In genomic region chr10:15197276-15197675, GRCh38 we compare ENCODE assay signal across 15 cellular contexts. TPM values are rescaled to one million over a fixed set of nuclear protein-coding genes. Genes with fewer than 3 reads are reported as not detected.
A peak's percentile ranks its signal among the peaks of the same experiment; 100 is the strongest.
DNase-seq lines count a peak whose midpoint lies in the region; ATAC-seq and TF ChIP-seq lines count a peak whose summit lies in the region.
"Had no signal": no experiment of that assay in that cellular context is flagged by ENCODE, and none has a peak within 500 bp of the region (broad histone marks: within the 10 kb centered on the region; RNA-seq: fewer than 3 reads in every experiment).

No MANE protein-coding gene starts in this region.

- TF ChIP-seq CTCF in AG09309 (IDR thresholded peaks at IDR 0.05; ENCODE audit: control insufficient read depth, insufficient read depth, low read depth, low read length, missing control alignments) (no peak), BE2C (IDR thresholded peaks at IDR 0.05; ENCODE audit: low read depth, low read length) (no peak)

- ATAC-seq in left ventricle myocardium superior (no peak), HG03196 (IDR thresholded peaks at IDR 0.05; ENCODE audit: unreplicated experiment) (no peak)

- H3K4me3 Mint-ChIP-seq in activated T-helper 1 cell treated with anti-CD3 and anti-CD28 coated beads, Interleukin-12 subunit alpha, Interleukin-12 subunit beta, Interleukin-2, Interleukin-4 antibody, amounts not matched to agents 30 ng/mL and 10 ng/mL and 1 ng/mL, durations not matched to agents 14 hours and 24 hours and 36 hours = peak overlapping the region; percentile 39

- no peaks in the 10 kb centered on the region for H3K4me1 ChIP-seq in BE2C
- H3K4me1 ChIP-seq: right lobe of liver had no signal

- H3K4me1 Mint-ChIP-seq in activated T-helper 1 cell treated with anti-CD3 and anti-CD28 coated beads, Interleukin-12 subunit alpha, Interleukin-12 subunit beta, Interleukin-2, Interleukin-4 antibody, amounts not matched to agents 30 ng/mL and 10 ng/mL and 1 ng/mL, durations not matched to agents 14 hours and 24 hours and 36 hours (ENCODE audit: low read depth) = peaks cover 7% of the 10 kb centered on the region

- H3K9me3 ChIP-seq in BE2C = no peaks in the 10 kb centered on the region
- H3K9me3 ChIP-seq: right lobe of liver had no signal

- peak; percentile 42 for DNase-seq in AG09309 (ENCODE audit: low read depth)
- peak; percentile 80 for DNase-seq in ELR (ENCODE audit: low read depth)
- no peak for DNase-seq in activated T-helper 1 cell treated with anti-CD3 and anti-CD28 coated beads, Interleukin-12 subunit alpha, Interleukin-12 subunit beta, Interleukin-2, Interleukin-4 antibody, amounts not matched to agents 30 ng/mL and 10 ng/mL and 1 ng/mL, durations not matched to agents 14 hours and 24 hours and 36 hours (ENCODE audit: low spot score)
- peak; percentile 20 for DNase-seq in fibroblast of gingiva (ENCODE audit: low read depth)
- no peak for DNase-seq in BE2C
- no peak for DNase-seq in NCI-H2029 (lab: John Stamatoyannopoulos, UW)
- no peak for DNase-seq in left ventricle myocardium superior
- DNase-seq: activated CD4-positive, alpha-beta T cell treated with anti-CD3 and anti-CD28 coated beads for 1 hour; activated effector memory CD4-positive, alpha-beta T cell treated with Interleukin-2 at 50 U/mL for 16 hours; Karpas-422; NCI-H1436 treated with DMSO at 0.1 percent for 48 hours; NCI-H526; right lobe of liver had no signal

- H3K36me3 ChIP-seq in BE2C = no peaks in the 10 kb centered on the region
- H3K36me3 ChIP-seq: right lobe of liver had no signal

- H3K4me3 ChIP-seq in AG09309 (ENCODE audit: control insufficient read depth, low read depth, low read length) (no peak overlapping the region), BE2C (ENCODE audit: low read depth, low read length) (no peak overlapping the region)
- H3K4me3 ChIP-seq: lung, right lobe of liver had no signal

- H3K36me3 Mint-ChIP-seq in activated T-helper 1 cell treated with anti-CD3 and anti-CD28 coated beads, Interleukin-12 subunit alpha, Interleukin-12 subunit beta, Interleukin-2, Interleukin-4 antibody, amounts not matched to agents 30 ng/mL and 10 ng/mL and 1 ng/mL, durations not matched to agents 14 hours and 24 hours and 36 hours (ENCODE audit: low read depth) = peaks cover 1% of the 10 kb centered on the region

- H3K9me3 Mint-ChIP-seq in activated T-helper 1 cell treated with anti-CD3 and anti-CD28 coated beads, Interleukin-12 subunit alpha, Interleukin-12 subunit beta, Interleukin-2, Interleukin-4 antibody, amounts not matched to agents 30 ng/mL and 10 ng/mL and 1 ng/mL, durations not matched to agents 14 hours and 24 hours and 36 hours = no peaks in the 10 kb centered on the region

- H3K27me3 Mint-ChIP-seq in activated T-helper 1 cell treated with anti-CD3 and anti-CD28 coated beads, Interleukin-12 subunit alpha, Interleukin-12 subunit beta, Interleukin-2, Interleukin-4 antibody, amounts not matched to agents 30 ng/mL and 10 ng/mL and 1 ng/mL, durations not matched to agents 14 hours and 24 hours and 36 hours (ENCODE audit: insufficient read depth) = peaks cover 19% of the 10 kb centered on the region

- peak overlapping the region; percentile 44 for H3K27ac Mint-ChIP-seq in activated T-helper 1 cell treated with anti-CD3 and anti-CD28 coated beads, Interleukin-12 subunit alpha, Interleukin-12 subunit beta, Interleukin-2, Interleukin-4 antibody, amounts not matched to agents 30 ng/mL and 10 ng/mL and 1 ng/mL, durations not matched to agents 14 hours and 24 hours and 36 hours

- no peaks in the 10 kb centered on the region for H3K27me3 ChIP-seq in BE2C
- H3K27me3 ChIP-seq: right lobe of liver had no signal

- intact Hi-C loops in activated T-helper 1 cell treated with anti-CD3 and anti-CD28 coated beads, Interleukin-12 subunit alpha, Interleukin-12 subunit beta, Interleukin-2, Interleukin-4 antibody, amounts not matched to agents 30 ng/mL and 10 ng/mL and 1 ng/mL, durations not matched to agents 14 hours and 24 hours and 36 hours (cut with micrococcal nuclease) = no loop called here
- intact Hi-C loops in left ventricle myocardium superior (cut with micrococcal nuclease) = no loop called here

RNA-seq across cellular contexts. Expression of gene NMT2, which starts 28.8 kb away (rescaled TPM):
- total RNA-seq in activated T-helper 1 cell treated with anti-CD3 and anti-CD28 coated beads, Interleukin-12 subunit alpha, Interleukin-12 subunit beta, Interleukin-2, Interleukin-4 antibody, amounts not matched to agents 30 ng/mL and 10 ng/mL and 1 ng/mL, durations not matched to agents 14 hours and 24 hours and 36 hours = 9.4 and 9.8 TPM in 2 replicates
- 4.8 TPM for polyA plus RNA-seq in BE2C (2012; ENCODE audit: insufficient read depth, insufficient read length, low read depth)
- 14.9 TPM for total RNA-seq in left ventricle myocardium superior

Comparison
In these comparisons a context has a peak if more than half of its experiments do, and no peak if none do; other contexts are left out.
1. DNase-seq: peak in AG09309 (single experiment), ELR (single experiment) and fibroblast of gingiva (single experiment); none in activated T-helper 1 cell treated with anti-CD3 and anti-CD28 coated beads, Interleukin-12 subunit alpha, Interleukin-12 subunit beta, Interleukin-2, Interleukin-4 antibody, amounts not matched to agents 30 ng/mL and 10 ng/mL and 1 ng/mL, durations not matched to agents 14 hours and 24 hours and 36 hours (single experiment), BE2C (single experiment), NCI-H2029 (single experiment) and left ventricle myocardium superior (single experiment).